23 cellular contexts compared by ENCODE assay signal in the genomic region with DNA sequence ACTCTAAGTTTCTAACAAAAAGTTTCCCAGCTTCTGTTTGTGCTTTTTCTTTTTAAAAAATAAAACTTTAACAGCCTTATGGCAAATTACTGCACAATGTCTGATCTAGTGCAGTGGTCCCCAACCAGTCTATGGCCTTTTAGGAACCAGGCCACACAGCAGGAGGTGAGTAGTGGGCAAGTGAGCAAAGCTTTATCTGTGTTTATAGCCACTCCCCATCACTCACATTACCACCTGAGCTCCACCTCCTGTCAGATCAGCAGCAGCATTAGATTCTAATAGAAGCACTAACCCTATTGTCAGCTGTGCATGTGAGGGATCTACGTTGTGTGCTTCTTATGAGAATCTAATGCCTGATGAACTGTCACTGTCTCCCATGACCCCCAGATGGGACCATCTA. TPM values are rescaled to one million over a fixed set of nuclear protein-coding genes. Genes with fewer than 3 reads are reported as not detected.
DNase-seq lines count a peak whose midpoint lies in the region; ATAC-seq and TF ChIP-seq lines count a peak whose summit lies in the region.
"Had no signal": no experiment of that assay in that cellular context is flagged by ENCODE, and none has a peak within 500 bp of the region (broad histone marks: within the 10 kb centered on the region; RNA-seq: fewer than 3 reads in every experiment).

No MANE protein-coding gene starts in this region.

- peaks cover 91% of the 10 kb centered on the region for H3K79me2 ChIP-seq in Loucy (ENCODE audit: insufficient read depth, low read length)

- TF ChIP-seq CTCF in left ventricle myocardium inferior (IDR thresholded peaks at IDR 0.05; ENCODE audit: borderline replicate concordance), result no peak
- TF ChIP-seq CTCF in Loucy (conservative IDR thresholded peaks at IDR 0.05; ENCODE audit: low read length), result no peak
- no peak for TF ChIP-seq CTCF in nephron (IDR thresholded peaks at IDR 0.05; ENCODE audit: unreplicated experiment in 3 of 3)
- no peak for TF ChIP-seq CTCF in gastrocnemius medialis (IDR thresholded peaks at IDR 0.05 in 4 of 5, conservative IDR thresholded peaks at IDR 0.05 in 1 of 5)

- H3K27ac Mint-ChIP-seq in nephron, result peak overlapping the region; percentile 64 to 96 (median 85)
- H3K27ac Mint-ChIP-seq in activated CD4-positive, alpha-beta memory T cell treated with anti-CD3 and anti-CD28 coated beads, Interleukin-2, amount 10 ng/mL, durations not matched to agents 7 days and 5 days, result no peak overlapping the region

- POLR2A ChIA-PET in activated CD4-positive, alpha-beta memory T cell treated with anti-CD3 and anti-CD28 coated beads, Interleukin-2, amount 10 ng/mL, durations not matched to agents 7 days and 5 days (lab: Charles Lee), result interaction anchor here (1.2 kb wide), 1 partner anchor 101 kb away, joined by 3 read pairs; no protein-coding TSS in a partner anchor

- intact Hi-C loops in left ventricle myocardium inferior (cut with micrococcal nuclease), result no loop called here
- intact Hi-C loops in Right ventricle myocardium inferior (cut with DNase I), result no loop called here
- intact Hi-C loops in gastrocnemius medialis (cut with DNase I; ENCODE audit: low total_unique reads), result no loop called here

- peak overlapping the region; percentile 92 for H3K4me2 ChIP-seq in Loucy (ENCODE audit: low read depth, low read length, poor library complexity, severe bottlenecking)

- ATAC-seq in Right ventricle myocardium inferior (no peak), gastrocnemius medialis (no peak), HG03521 (IDR thresholded peaks at IDR 0.05; ENCODE audit: unreplicated experiment) (no peak), GM21619 (IDR thresholded peaks at IDR 0.05; ENCODE audit: unreplicated experiment) (no peak)
- ATAC-seq: GM12878 had no signal

- no peaks in the 10 kb centered on the region for H3K27me3 Mint-ChIP-seq in nephron (ENCODE audit: low read depth)
- no peaks in the 10 kb centered on the region for H3K27me3 Mint-ChIP-seq in activated CD4-positive, alpha-beta memory T cell treated with anti-CD3 and anti-CD28 coated beads, Interleukin-2, amount 10 ng/mL, durations not matched to agents 7 days and 5 days

- H3K27me3 ChIP-seq in left ventricle myocardium inferior (ENCODE audit: low read depth) (no peaks in the 10 kb centered on the region), Loucy (ENCODE audit: insufficient read depth, low read length, poor library complexity, severe bottlenecking) (no peaks in the 10 kb centered on the region), gastrocnemius medialis (no peaks in the 10 kb centered on the region)
- H3K27me3 ChIP-seq: Peyer's patch, SJCRH30 had no signal

- peaks cover 6% of the 10 kb centered on the region for H3K36me3 ChIP-seq in left ventricle myocardium inferior
- no peaks in the 10 kb centered on the region for H3K36me3 ChIP-seq in Loucy (ENCODE audit: insufficient read depth, low read length)
- H3K36me3 ChIP-seq in gastrocnemius medialis, result no peaks in the 10 kb centered on the region
- H3K36me3 ChIP-seq: Peyer's patch, SJCRH30 had no signal

- H4K20me1 ChIP-seq in Loucy (ENCODE audit: insufficient read depth, low read length, poor library complexity, severe bottlenecking), result peaks cover 58% of the 10 kb centered on the region

- no peak overlapping the region for H3K9ac ChIP-seq in Loucy (ENCODE audit: low read depth, low read length, poor library complexity, severe bottlenecking)

- H3F3A ChIP-seq in Loucy (ENCODE audit: low read depth), result no peaks in the 10 kb centered on the region

- peak overlapping the region; percentile 98 for H3K27ac ChIP-seq in left ventricle myocardium inferior (replicated peaks)
- H3K27ac ChIP-seq in gastrocnemius medialis, result peak overlapping the region; percentile 66 to 99 (median 96)
- H3K27ac ChIP-seq: HL-60, Peyer's patch, SJCRH30 had no signal

- H3K9me3 Mint-ChIP-seq in nephron, result peaks cover 15% of the 10 kb centered on the region
- peaks cover 16% of the 10 kb centered on the region for H3K9me3 Mint-ChIP-seq in activated CD4-positive, alpha-beta memory T cell treated with anti-CD3 and anti-CD28 coated beads, Interleukin-2, amount 10 ng/mL, durations not matched to agents 7 days and 5 days
- H3K9me3 Mint-ChIP-seq: HFFc6 had no signal

- TF ChIP-seq POLR2A in gastrocnemius medialis (IDR thresholded peaks at IDR 0.05), result no peak

- in situ Hi-C loops in gastrocnemius medialis (cut with MboI; ENCODE audit: low sequenced_read_pairs in 4 of 4), result loop anchor here in 1 of 4 donors (25.0 kb wide), 1 partner anchor 150 kb away; no protein-coding TSS in a partner anchor

- H3K4me1 ChIP-seq in left ventricle myocardium inferior (peaks cover 89% of the 10 kb centered on the region), Loucy (ENCODE audit: insufficient read depth, low read length, poor library complexity, severe bottlenecking) (peaks cover 42% of the 10 kb centered on the region), gastrocnemius medialis (peaks cover 66 to 71% of the 10 kb centered on the region in 2 donors)

- CTCF ChIA-PET in activated CD4-positive, alpha-beta memory T cell treated with anti-CD3 and anti-CD28 coated beads, Interleukin-2, amount 10 ng/mL, durations not matched to agents 7 days and 5 days (lab: Charles Lee), result no interaction called here

- peak overlapping the region in 1 of 3 experiments; percentile 26 for H3K4me3 Mint-ChIP-seq in nephron
- H3K4me3 Mint-ChIP-seq in activated CD4-positive, alpha-beta memory T cell treated with anti-CD3 and anti-CD28 coated beads, Interleukin-2, amount 10 ng/mL, durations not matched to agents 7 days and 5 days, result no peak overlapping the region
- H3K4me3 Mint-ChIP-seq: HFFc6 had no signal

- peaks cover 59% of the 10 kb centered on the region for H3K4me1 Mint-ChIP-seq in nephron
- H3K4me1 Mint-ChIP-seq in activated CD4-positive, alpha-beta memory T cell treated with anti-CD3 and anti-CD28 coated beads, Interleukin-2, amount 10 ng/mL, durations not matched to agents 7 days and 5 days, result peaks cover 56% of the 10 kb centered on the region

- H2AFZ ChIP-seq in Loucy (ENCODE audit: low read length), result no peak overlapping the region

- peaks cover 25% of the 10 kb centered on the region for H3K36me3 Mint-ChIP-seq in nephron (ENCODE audit: low read depth)
- H3K36me3 Mint-ChIP-seq in activated CD4-positive, alpha-beta memory T cell treated with anti-CD3 and anti-CD28 coated beads, Interleukin-2, amount 10 ng/mL, durations not matched to agents 7 days and 5 days (ENCODE audit: low read depth), result peaks cover 21% of the 10 kb centered on the region

- H3K9me2 ChIP-seq in Loucy (replicated peaks; ENCODE audit: low read depth, low read length), result no peaks in the 10 kb centered on the region

- H3K9me3 ChIP-seq in left ventricle myocardium inferior (replicated peaks) (peaks cover 19% of the 10 kb centered on the region), Loucy (ENCODE audit: insufficient read depth, low read depth, low read length) (peaks cover 4% of the 10 kb centered on the region; the same call in 1 of the 2 replicates), gastrocnemius medialis (no peaks in the 10 kb centered on the region)

- DNase-seq in left ventricle myocardium inferior (no peak), Right ventricle myocardium inferior (ENCODE audit: missing footprints) (no peak), gastrocnemius medialis (no peak)
- no peak for DNase-seq in activated CD4-positive, alpha-beta memory T cell treated with anti-CD3 and anti-CD28 coated beads, Interleukin-2, amount 10 ng/mL, durations not matched to agents 7 days and 5 days
- DNase-seq: COR-L47, DND-41, KG1, MV-4-11, NCI-H1105 treated with DMSO at 0.1 percent for 48 hours, NCI-H1694 treated with DMSO at 0.1 percent for 48 hours, NCI-H446, NCI-H526, Peyer's patch had no signal

- H3K4me3 ChIP-seq in left ventricle myocardium inferior (no peak overlapping the region), Loucy (ENCODE audit: low read length, poor library complexity, severe bottlenecking) (no peak overlapping the region), gastrocnemius medialis (no peak overlapping the region)
- H3K4me3 ChIP-seq: GM12878, Peyer's patch, SJCRH30 had no signal

RNA-seq across cellular contexts. Expression of a gene that starts 5.6 kb away (rescaled TPM):
- 34.3 TPM for total RNA-seq in left ventricle myocardium inferior
- 31.0 TPM for total RNA-seq in Right ventricle myocardium inferior
- total RNA-seq in gastrocnemius medialis, result 10 to 100 TPM; 14.8 to 29.9 (median 25.1) TPM
- total RNA-seq in activated CD4-positive, alpha-beta memory T cell treated with anti-CD3 and anti-CD28 coated beads, Interleukin-2, amount 10 ng/mL, durations not matched to agents 7 days and 5 days, result 10 to 100 TPM; 21.9 to 24.2 TPM

RNA-seq across cellular contexts. Expression of a gene that starts 17.2 kb away (rescaled TPM):
- 1.8 TPM for total RNA-seq in left ventricle myocardium inferior
- not detected for total RNA-seq in Right ventricle myocardium inferior
- total RNA-seq in gastrocnemius medialis, result under 1 TPM in 1 of 4 donors, not detected in 3; 0.95 TPM
- not detected for total RNA-seq in activated CD4-positive, alpha-beta memory T cell treated with anti-CD3 and anti-CD28 coated beads, Interleukin-2, amount 10 ng/mL, durations not matched to agents 7 days and 5 days
- total RNA-seq: H7, HFFc6, OCI-LY7, SJCRH30 had no signal
